ENCODE assay signal across 13 cellular contexts in genomic region chr5:148005788-148006520, GRCh38. TPM values are rescaled to one million over a fixed set of nuclear protein-coding genes. Genes with fewer than 3 reads are reported as not detected.
DNase-seq lines count a peak whose midpoint lies in the region; ATAC-seq and TF ChIP-seq lines count a peak whose summit lies in the region.
"Had no signal": no experiment of that assay in that cellular context is flagged by ENCODE, and none has a peak within 500 bp of the region (broad histone marks: within the 10 kb centered on the region; RNA-seq: fewer than 3 reads in every experiment).

No MANE protein-coding gene starts in this region.

- H3K9me3 ChIP-seq in WERI-Rb-1 (ENCODE audit: severe bottlenecking) (peaks cover 8% of the 10 kb centered on the region), osteoblast (ENCODE audit: low read depth, low read length) (peaks cover 4% of the 10 kb centered on the region)

- TF ChIP-seq CTCF in WERI-Rb-1 (IDR thresholded peaks at IDR 0.05; ENCODE audit: low read depth, low read length) (peak; percentile 35), osteoblast (IDR thresholded peaks at IDR 0.05; ENCODE audit: extremely low read depth, low read depth, low read length) (peak; percentile 9)

- H3K36me3 ChIP-seq in WERI-Rb-1 (no peaks in the 10 kb centered on the region), osteoblast (ENCODE audit: insufficient read depth, low read length) (no peaks in the 10 kb centered on the region)
- H3K36me3 ChIP-seq: left lung had no signal

- H2AFZ ChIP-seq in osteoblast (ENCODE audit: low read length) = no peak overlapping the region

- DNase-seq in NCI-H146 (lab: John Stamatoyannopoulos, UW) (peak; percentile 17), NCI-H146 treated with DMSO at 0.1 percent for 48 hours (lab: John Stamatoyannopoulos, UW; ENCODE audit: unreplicated experiment) (no peak), M059J (ENCODE audit: low read depth) (peak; percentile 15), WERI-Rb-1 (peak; percentile 17), osteoblast (ENCODE audit: insufficient read length, low spot score, missing footprints) (no peak), kidney glomerular epithelial cell (lab: John Stamatoyannopoulos, UW) (no peak)
- DNase-seq: activated CD8-positive, alpha-beta memory T cell treated with anti-CD3 and anti-CD28 coated beads, Interleukin-2, amount 50 U/mL, for 48 hours; NCI-H2171; stimulated activated CD4-positive, alpha-beta T cell treated with anti-CD3 and anti-CD28 coated beads, Interleukin-2, amount 100 ng/mL, for 24 hours had no signal

- H3K4me3 ChIP-seq in WERI-Rb-1 (ENCODE audit: low read depth, low read length) (no peak overlapping the region), osteoblast (ENCODE audit: insufficient read depth, low read length) (no peak overlapping the region)
- H3K4me3 ChIP-seq: left lung had no signal

- H3K79me2 ChIP-seq in osteoblast (ENCODE audit: insufficient read depth, low read length) = no peaks in the 10 kb centered on the region

- no peaks in the 10 kb centered on the region for H4K20me1 ChIP-seq in osteoblast (ENCODE audit: insufficient read depth, low read length)

- no peaks in the 10 kb centered on the region for H3K4me1 ChIP-seq in osteoblast (ENCODE audit: insufficient read depth, low read length)
- H3K4me1 ChIP-seq: left lung had no signal

- no peak overlapping the region for H3K4me2 ChIP-seq in osteoblast (ENCODE audit: insufficient read depth, low read length)

- H3K27me3 ChIP-seq in WERI-Rb-1 (ENCODE audit: insufficient read depth, low read depth, severe bottlenecking) = no peaks in the 10 kb centered on the region
- no peaks in the 10 kb centered on the region for H3K27me3 ChIP-seq in osteoblast (ENCODE audit: insufficient read depth, low read length)
- H3K27me3 ChIP-seq: left lung had no signal

- H3K27ac ChIP-seq in WERI-Rb-1 = no peak overlapping the region
- H3K27ac ChIP-seq in osteoblast (ENCODE audit: low read depth, low read length) = no peak overlapping the region
- H3K27ac ChIP-seq: left lung had no signal

- ATAC-seq in GM21529 (IDR thresholded peaks at IDR 0.05; ENCODE audit: unreplicated experiment) (no peak), GM21786 (IDR thresholded peaks at IDR 0.05; ENCODE audit: unreplicated experiment) (no peak)
- ATAC-seq: left lung had no signal

RNA-seq across cellular contexts. Expression of gene SPINK5, which starts 57.8 kb away (rescaled TPM):
- total RNA-seq in M059J (2014; rRNA removed; shearing (Covaris generic)) = not detected in 2 replicates
- total RNA-seq in osteoblast = not detected in 2 replicates
- total RNA-seq: T-helper 1 cell treated with Interleukin-12 subunit alpha and Interleukin-12 subunit beta and Interleukin-4 antibody, amounts not matched to agents 30 ng/mL and 1 ng/mL, for 36 hours had no signal

Comparison
In these comparisons a context has a peak if more than half of its experiments do, and no peak if none do; other contexts are left out.
1. DNase-seq: peak in NCI-H146 (single experiment), M059J (single experiment) and WERI-Rb-1 (single experiment); none in NCI-H146 treated with DMSO at 0.1 percent for 48 hours (single experiment), osteoblast (single experiment) and kidney glomerular epithelial cell (single experiment).